1 cellular context compared by ENCODE assay signal in the genomic region with DNA sequence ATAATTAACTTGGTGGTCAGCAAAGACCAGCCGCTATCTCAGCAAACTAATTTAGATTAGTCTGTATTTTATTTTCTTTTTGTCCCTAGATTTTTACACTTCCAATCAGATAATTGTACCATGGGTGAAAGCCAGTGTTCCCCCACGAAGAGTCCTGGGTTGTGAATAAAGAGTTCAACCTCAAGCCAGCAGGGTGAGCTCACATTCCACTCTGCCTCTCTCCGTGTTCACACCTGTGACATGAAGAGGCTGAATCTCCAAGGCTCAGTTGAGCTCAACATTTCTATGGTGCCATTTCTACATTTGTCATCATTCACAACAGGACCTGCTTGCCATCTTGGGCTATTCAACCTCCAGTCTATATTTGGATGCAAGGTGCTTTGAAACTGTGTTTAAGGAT.
TF ChIP-seq lines count a peak whose summit lies in the region.

No MANE protein-coding gene starts in this region.

TF ChIP-seq in HepG2, 621 proteins besides CTCF, POLR2A, EP300 and RAD21:
- TF ChIP-seq, protein P1, sequence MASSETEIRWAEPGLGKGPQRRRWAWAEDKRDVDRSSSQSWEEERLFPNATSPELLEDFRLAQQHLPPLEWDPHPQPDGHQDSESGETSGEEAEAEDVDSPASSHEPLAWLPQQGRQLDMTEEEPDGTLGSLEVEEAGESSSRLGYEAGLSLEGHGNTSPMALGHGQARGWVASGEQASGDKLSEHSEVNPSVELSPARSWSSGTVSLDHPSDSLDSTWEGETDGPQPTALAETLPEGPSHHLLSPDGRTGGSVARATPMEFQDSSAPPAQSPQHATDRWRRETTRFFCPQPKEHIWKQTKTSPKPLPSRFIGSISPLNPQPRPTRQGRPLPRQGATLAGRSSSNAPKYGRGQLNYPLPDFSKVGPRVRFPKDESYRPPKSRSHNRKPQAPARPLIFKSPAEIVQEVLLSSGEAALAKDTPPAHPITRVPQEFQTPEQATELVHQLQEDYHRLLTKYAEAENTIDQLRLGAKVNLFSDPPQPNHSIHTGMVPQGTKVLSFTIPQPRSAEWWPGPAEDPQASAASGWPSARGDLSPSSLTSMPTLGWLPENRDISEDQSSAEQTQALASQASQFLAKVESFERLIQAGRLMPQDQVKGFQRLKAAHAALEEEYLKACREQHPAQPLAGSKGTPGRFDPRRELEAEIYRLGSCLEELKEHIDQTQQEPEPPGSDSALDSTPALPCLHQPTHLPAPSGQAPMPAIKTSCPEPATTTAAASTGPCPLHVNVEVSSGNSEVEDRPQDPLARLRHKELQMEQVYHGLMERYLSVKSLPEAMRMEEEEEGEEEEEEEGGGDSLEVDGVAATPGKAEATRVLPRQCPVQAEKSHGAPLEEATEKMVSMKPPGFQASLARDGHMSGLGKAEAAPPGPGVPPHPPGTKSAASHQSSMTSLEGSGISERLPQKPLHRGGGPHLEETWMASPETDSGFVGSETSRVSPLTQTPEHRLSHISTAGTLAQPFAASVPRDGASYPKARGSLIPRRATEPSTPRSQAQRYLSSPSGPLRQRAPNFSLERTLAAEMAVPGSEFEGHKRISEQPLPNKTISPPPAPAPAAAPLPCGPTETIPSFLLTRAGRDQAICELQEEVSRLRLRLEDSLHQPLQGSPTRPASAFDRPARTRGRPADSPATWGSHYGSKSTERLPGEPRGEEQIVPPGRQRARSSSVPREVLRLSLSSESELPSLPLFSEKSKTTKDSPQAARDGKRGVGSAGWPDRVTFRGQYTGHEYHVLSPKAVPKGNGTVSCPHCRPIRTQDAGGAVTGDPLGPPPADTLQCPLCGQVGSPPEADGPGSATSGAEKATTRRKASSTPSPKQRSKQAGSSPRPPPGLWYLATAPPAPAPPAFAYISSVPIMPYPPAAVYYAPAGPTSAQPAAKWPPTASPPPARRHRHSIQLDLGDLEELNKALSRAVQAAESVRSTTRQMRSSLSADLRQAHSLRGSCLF (CRISPR knock-in tag; IDR thresholded peaks at IDR 0.05; ENCODE audit: borderline replicate concordance): no peak
- TF ChIP-seq STAG1 (CRISPR knock-in tag; IDR thresholded peaks at IDR 0.05): peak; percentile 22; the same call in 1 of the 2 replicates
TF ChIP-seq in HepG2: peak in this region for 1.
